ENCODE assay signal across 24 cellular contexts in the genomic region with DNA sequence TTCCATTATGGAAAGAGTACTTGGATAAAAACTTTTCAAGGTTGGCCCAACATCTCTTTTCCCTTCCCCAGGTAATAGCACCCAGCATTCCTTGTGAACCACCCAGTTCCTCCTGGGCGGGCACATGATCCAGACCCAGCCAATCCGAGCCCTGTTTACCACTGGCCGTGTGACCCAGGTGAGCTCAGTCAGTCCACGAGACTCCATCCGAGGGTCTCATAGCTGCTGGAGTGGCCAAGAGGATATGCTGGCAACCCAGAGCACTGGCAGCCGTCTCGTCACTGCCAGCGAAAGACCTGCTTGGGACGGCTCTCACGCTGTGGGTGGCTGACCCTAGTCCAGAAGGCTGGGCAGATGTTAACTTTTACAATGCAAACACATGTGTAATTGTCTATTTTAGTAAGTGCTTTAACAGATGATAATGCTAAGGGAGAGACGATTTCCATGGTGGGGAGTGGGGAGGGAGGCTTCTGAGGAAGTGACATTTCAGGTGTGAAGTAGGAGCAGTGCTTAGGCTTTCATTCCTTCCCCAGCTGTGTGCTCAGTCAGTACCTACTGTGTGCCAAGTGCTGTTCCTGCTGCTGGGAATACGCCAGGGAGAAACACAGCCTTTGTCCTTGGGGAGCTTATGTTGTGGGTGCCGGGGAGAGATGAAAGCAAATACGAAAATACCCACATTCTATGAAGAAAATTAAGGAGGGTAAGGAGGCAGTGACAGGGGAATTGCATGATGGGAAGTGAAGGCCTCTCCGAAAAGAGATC. TPM values are rescaled to one million over a fixed set of nuclear protein-coding genes. Genes with fewer than 3 reads are reported as not detected.
DNase-seq lines count a peak whose midpoint lies in the region; ATAC-seq and TF ChIP-seq lines count a peak whose summit lies in the region.
"Had no signal": no experiment of that assay in that cellular context is flagged by ENCODE, and none has a peak within 500 bp of the region (broad histone marks: within the 10 kb centered on the region; RNA-seq: fewer than 3 reads in every experiment).

No MANE protein-coding gene starts in this region.

- H3K4me1 ChIP-seq in CD4-positive, CD25-positive, alpha-beta regulatory T cell (ENCODE audit: control insufficient read depth, insufficient read depth, low read length, poor library complexity, severe bottlenecking), result peaks cover 7% of the 10 kb centered on the region
- H3K4me1 ChIP-seq in H9 (ENCODE audit: insufficient read depth, low read length), result no peaks in the 10 kb centered on the region
- peaks cover 9% of the 10 kb centered on the region for H3K4me1 ChIP-seq in lower lobe of right lung

- peak overlapping the region in 2 of 3 donors; percentile 17 to 34 for H3K27ac Mint-ChIP-seq in CD4-positive, CD25-positive, alpha-beta regulatory T cell
- peak overlapping the region; percentile 53 to 94 (median 94); a peak in 6 of 7 replicates for H3K27ac Mint-ChIP-seq in H9
- H3K27ac Mint-ChIP-seq in activated naive CD8-positive, alpha-beta T cell treated with anti-CD3 and anti-CD28 coated beads, Interleukin-2, amount 10 ng/mL, durations not matched to agents 7 days and 5 days, result peak overlapping the region; percentile 7
- peak overlapping the region; percentile 10 to 22 for H3K27ac Mint-ChIP-seq in natural killer cell treated with Interleukin-12 subunit alpha and Interleukin-12 subunit beta and Interleukin-15 and Interleukin-18, amount 100 ng/mL, for 72 hours
- H3K27ac Mint-ChIP-seq: dendritic cell treated with granulocyte-macrophage colony-stimulating factor and Interleukin-4, amounts not matched to agents 40 ng/mL and 50 ng/mL, for 4 days; T-cell had no signal

- no peak overlapping the region for H3K14ac ChIP-seq in H9 (ENCODE audit: insufficient read depth, low read length)

- no peak overlapping the region for H4K91ac ChIP-seq in H9 (ENCODE audit: insufficient read length, low read depth, low read length)

- H3K4me2 ChIP-seq in H9 (ENCODE audit: insufficient read depth, insufficient read length, low read length), result no peak overlapping the region

- H4K5ac ChIP-seq in H9 (ENCODE audit: insufficient read length, low read depth, low read length), result no peak overlapping the region

- POLR2A ChIA-PET in activated naive CD8-positive, alpha-beta T cell treated with anti-CD3 and anti-CD28 coated beads, Interleukin-2, amount 10 ng/mL, durations not matched to agents 7 days and 5 days (lab: Charles Lee), result no interaction called here

- H3K56ac ChIP-seq in H9 (ENCODE audit: insufficient read length, low read depth, low read length), result no peak overlapping the region

- peaks cover 3% of the 10 kb centered on the region for H4K20me1 ChIP-seq in H9 (ENCODE audit: control insufficient read depth, insufficient read depth, insufficient read length)

- peaks cover 9 to 14% (median 13%) of the 10 kb centered on the region in 4 donors for H3K4me1 Mint-ChIP-seq in CD4-positive, CD25-positive, alpha-beta regulatory T cell
- peaks cover 14 to 33% of the 10 kb centered on the region in 2 experiments for H3K4me1 Mint-ChIP-seq in H9
- peaks cover 8% of the 10 kb centered on the region for H3K4me1 Mint-ChIP-seq in activated naive CD8-positive, alpha-beta T cell treated with anti-CD3 and anti-CD28 coated beads, Interleukin-2, amount 10 ng/mL, durations not matched to agents 7 days and 5 days
- H3K4me1 Mint-ChIP-seq in natural killer cell treated with Interleukin-12 subunit alpha and Interleukin-12 subunit beta and Interleukin-15 and Interleukin-18, amount 100 ng/mL, for 72 hours (ENCODE audit: low read depth in 2 of 2), result peaks cover 22 to 26% of the 10 kb centered on the region in 2 donors

- intact Hi-C loops in lower lobe of right lung (cut with DNase I), result no loop called here

- no peak overlapping the region for H2BK120ac ChIP-seq in H9 (ENCODE audit: low read depth, low read length, poor library complexity, severe bottlenecking)

- no peak overlapping the region for H2BK20ac ChIP-seq in H9 (ENCODE audit: low read depth, low read length, poor library complexity, severe bottlenecking)

- no peaks in the 10 kb centered on the region for H3K79me2 ChIP-seq in H9 (ENCODE audit: insufficient read depth, low read length)

- H2BK12ac ChIP-seq in H9 (ENCODE audit: insufficient read length, low read depth, low read length), result no peak overlapping the region

- H3K9me3 Mint-ChIP-seq in CD4-positive, CD25-positive, alpha-beta regulatory T cell, result no peaks in the 10 kb centered on the region
- H3K9me3 Mint-ChIP-seq in H9, result peaks cover 0 to 5% of the 10 kb centered on the region in 2 experiments; a peak in 1 of 5 replicates
- no peaks in the 10 kb centered on the region for H3K9me3 Mint-ChIP-seq in activated naive CD8-positive, alpha-beta T cell treated with anti-CD3 and anti-CD28 coated beads, Interleukin-2, amount 10 ng/mL, durations not matched to agents 7 days and 5 days
- peaks cover 6% of the 10 kb centered on the region for H3K9me3 Mint-ChIP-seq in natural killer cell treated with Interleukin-12 subunit alpha and Interleukin-12 subunit beta and Interleukin-15 and Interleukin-18, amount 100 ng/mL, for 72 hours
- H3K9me3 Mint-ChIP-seq: CD4-positive, alpha-beta memory T cell; dendritic cell treated with granulocyte-macrophage colony-stimulating factor and Interleukin-4, amounts not matched to agents 40 ng/mL and 50 ng/mL, for 4 days; T-cell had no signal

- no peaks in the 10 kb centered on the region for H3K27me3 Mint-ChIP-seq in CD4-positive, CD25-positive, alpha-beta regulatory T cell
- H3K27me3 Mint-ChIP-seq in H9 (ENCODE audit: low read depth), result no peaks in the 10 kb centered on the region
- H3K27me3 Mint-ChIP-seq in activated naive CD8-positive, alpha-beta T cell treated with anti-CD3 and anti-CD28 coated beads, Interleukin-2, amount 10 ng/mL, durations not matched to agents 7 days and 5 days, result no peaks in the 10 kb centered on the region
- no peaks in the 10 kb centered on the region for H3K27me3 Mint-ChIP-seq in natural killer cell treated with Interleukin-12 subunit alpha and Interleukin-12 subunit beta and Interleukin-15 and Interleukin-18, amount 100 ng/mL, for 72 hours
- H3K27me3 Mint-ChIP-seq: CD4-positive, alpha-beta memory T cell; dendritic cell treated with granulocyte-macrophage colony-stimulating factor and Interleukin-4, amounts not matched to agents 40 ng/mL and 50 ng/mL, for 4 days; T-cell had no signal

- H3K23ac ChIP-seq in H9 (ENCODE audit: insufficient read length, low read depth, low read length), result no peak overlapping the region

- H3K4me3 ChIP-seq in CD4-positive, CD25-positive, alpha-beta regulatory T cell (ENCODE audit: low read depth, low read length), result no peak overlapping the region
- H3K4me3 ChIP-seq in lower lobe of right lung, result no peak overlapping the region
- H3K4me3 ChIP-seq: cardiac muscle cell, lung, SJSA1, upper lobe of right lung had no signal

- H3K79me1 ChIP-seq in H9 (ENCODE audit: insufficient read depth, low read depth, low read length, poor library complexity, severe bottlenecking), result no peaks in the 10 kb centered on the region

- no peak overlapping the region for H2AFZ ChIP-seq in H9 (ENCODE audit: low read length)

- H3K9me3 ChIP-seq in CD4-positive, CD25-positive, alpha-beta regulatory T cell (ENCODE audit: control insufficient read depth in 2 of 2, low read length in 2 of 2), result no peaks in the 10 kb centered on the region
- H3K9me3 ChIP-seq in H9 (ENCODE audit: control insufficient read depth, low read depth, low read length) (no peaks in the 10 kb centered on the region), lower lobe of right lung (no peaks in the 10 kb centered on the region)
- H3K9me3 ChIP-seq: neutrophil, SJSA1, upper lobe of right lung had no signal

- H3K4me3 Mint-ChIP-seq in CD4-positive, CD25-positive, alpha-beta regulatory T cell, result no peak overlapping the region
- no peak overlapping the region for H3K4me3 Mint-ChIP-seq in H9
- H3K4me3 Mint-ChIP-seq in activated naive CD8-positive, alpha-beta T cell treated with anti-CD3 and anti-CD28 coated beads, Interleukin-2, amount 10 ng/mL, durations not matched to agents 7 days and 5 days, result no peak overlapping the region
- H3K4me3 Mint-ChIP-seq in natural killer cell treated with Interleukin-12 subunit alpha and Interleukin-12 subunit beta and Interleukin-15 and Interleukin-18, amount 100 ng/mL, for 72 hours, result no peak overlapping the region
- H3K4me3 Mint-ChIP-seq: CD4-positive, alpha-beta memory T cell; dendritic cell treated with granulocyte-macrophage colony-stimulating factor and Interleukin-4, amounts not matched to agents 40 ng/mL and 50 ng/mL, for 4 days; T-cell had no signal

- no peak for TF ChIP-seq CTCF in H9 (conservative IDR thresholded peaks at IDR 0.05)
- TF ChIP-seq CTCF in lower lobe of right lung (IDR thresholded peaks at IDR 0.05), result no peak

- H2AK5ac ChIP-seq in H9 (ENCODE audit: insufficient read length, low read length), result no peak overlapping the region

- H2BK5ac ChIP-seq in H9 (ENCODE audit: insufficient read length, low read length), result no peak overlapping the region

- DNase-seq in CD4-positive, CD25-positive, alpha-beta regulatory T cell, result no peak
- DNase-seq in H9, result no peak
- DNase-seq in activated naive CD8-positive, alpha-beta T cell treated with anti-CD3 and anti-CD28 coated beads, Interleukin-2, amount 10 ng/mL, durations not matched to agents 7 days and 5 days, result no peak
- no peak for DNase-seq in natural killer cell treated with Interleukin-12 subunit alpha and Interleukin-12 subunit beta and Interleukin-15 and Interleukin-18, amount 100 ng/mL, for 72 hours (ENCODE audit: low spot score)
- DNase-seq in lower lobe of right lung, result no peak
- no peak for DNase-seq in islet precursor cell
- no peak for DNase-seq in hypothalamus (lab: John Stamatoyannopoulos, UW)
- DNase-seq in DMS153 (lab: John Stamatoyannopoulos, UW), result no peak
- DNase-seq: activated CD4-positive, alpha-beta T cell treated with anti-CD3 and anti-CD28 coated beads for 48 hours; activated CD8-positive, alpha-beta memory T cell treated with anti-CD3 and anti-CD28 coated beads, Interleukin-2, amount 50 U/mL, for 4 hours; amygdala; CD4-positive, alpha-beta memory T cell; Karpas-422; NCI-H187; NCI-H2171 treated with DMSO at 0.1 percent for 48 hours; NCI-H526; stimulated activated CD8-positive, alpha-beta memory T cell treated with anti-CD3 and anti-CD28 coated beads, Interleukin-4, amount 100 ng/mL, for 48 hours; T-cell; upper lobe of right lung had no signal

- no CpG with 5 or more reads among the region's 15 CpGs for WGBS in H9 (ENCODE audit: extremely low coverage, insufficient read length, low lambda C conversion rate)

- H3K27me3 ChIP-seq in CD4-positive, CD25-positive, alpha-beta regulatory T cell (ENCODE audit: control insufficient read depth, insufficient read depth, low read length), result no peaks in the 10 kb centered on the region
- H3K27me3 ChIP-seq in H9 (ENCODE audit: insufficient read depth, low read length) (no peaks in the 10 kb centered on the region), lower lobe of right lung (ENCODE audit: low read depth) (no peaks in the 10 kb centered on the region)
- H3K27me3 ChIP-seq: cardiac muscle cell, neutrophil, SJSA1, upper lobe of right lung had no signal

- no peak overlapping the region for H3K18ac ChIP-seq in H9 (ENCODE audit: insufficient read length, low read depth, low read length)

- ATAC-seq in CD4-positive, CD25-positive, alpha-beta regulatory T cell (ENCODE audit: low read depth in 2 of 2), result no peak
- no peak for ATAC-seq in activated naive CD8-positive, alpha-beta T cell treated with anti-CD3 and anti-CD28 coated beads, Interleukin-2, amount 10 ng/mL, durations not matched to agents 7 days and 5 days (ENCODE audit: low read depth)
- ATAC-seq in natural killer cell treated with Interleukin-12 subunit alpha and Interleukin-12 subunit beta and Interleukin-15 and Interleukin-18, amount 100 ng/mL, for 72 hours, result no peak
- ATAC-seq in lower lobe of right lung, result no peak
- ATAC-seq: T-cell, upper lobe of right lung had no signal

- H3K27ac ChIP-seq in CD4-positive, CD25-positive, alpha-beta regulatory T cell (ENCODE audit: insufficient read depth, low read length, poor library complexity, severe bottlenecking), result no peak overlapping the region
- no peak overlapping the region for H3K27ac ChIP-seq in H9 (ENCODE audit: insufficient read length, low read depth, low read length)
- no peak overlapping the region for H3K27ac ChIP-seq in lower lobe of right lung
- H3K27ac ChIP-seq: neutrophil, SJSA1, upper lobe of right lung had no signal

- H4K8ac ChIP-seq in H9 (replicated peaks; ENCODE audit: insufficient read length, low read depth, low read length), result no peak overlapping the region

- H3K9ac ChIP-seq in H9 (ENCODE audit: extremely low read depth, insufficient read length, low read length), result no peak overlapping the region

- H3K23me2 ChIP-seq in H9 (ENCODE audit: insufficient read length, low read depth, low read length, poor library complexity, severe bottlenecking), result no peaks in the 10 kb centered on the region

- H3T11ph ChIP-seq in H9 (ENCODE audit: low read length), result no peak overlapping the region

- H3K36me3 ChIP-seq in CD4-positive, CD25-positive, alpha-beta regulatory T cell (ENCODE audit: control insufficient read depth, insufficient read depth, low read length), result peaks cover 43% of the 10 kb centered on the region
- peaks cover 50% of the 10 kb centered on the region for H3K36me3 ChIP-seq in lower lobe of right lung

- H3K36me3 Mint-ChIP-seq in CD4-positive, CD25-positive, alpha-beta regulatory T cell, result peaks cover 44% of the 10 kb centered on the region
- peaks cover 46 to 68% (median 54%) of the 10 kb centered on the region in 3 experiments for H3K36me3 Mint-ChIP-seq in H9 (ENCODE audit: insufficient read depth in 1 of 3, low read depth in 3 of 3)
- peaks cover 26% of the 10 kb centered on the region for H3K36me3 Mint-ChIP-seq in activated naive CD8-positive, alpha-beta T cell treated with anti-CD3 and anti-CD28 coated beads, Interleukin-2, amount 10 ng/mL, durations not matched to agents 7 days and 5 days
- peaks cover 32% of the 10 kb centered on the region for H3K36me3 Mint-ChIP-seq in natural killer cell treated with Interleukin-12 subunit alpha and Interleukin-12 subunit beta and Interleukin-15 and Interleukin-18, amount 100 ng/mL, for 72 hours

- no peak overlapping the region for H2BK15ac ChIP-seq in H9 (ENCODE audit: low read depth, low read length)

- H3K4ac ChIP-seq in H9 (ENCODE audit: low read depth, low read length), result no peak overlapping the region

RNA-seq across cellular contexts. Expression of a gene that starts 24.5 kb away (rescaled TPM):
- 150 TPM for total RNA-seq in CD4-positive, CD25-positive, alpha-beta regulatory T cell
- 100 to 1,000 TPM; 453 to 527 (median 478) TPM for polyA plus RNA-seq in CD4-positive, CD25-positive, alpha-beta regulatory T cell
- total RNA-seq in H9 (2021) (370 and 379 TPM in 2 replicates), lower lobe of right lung (187 TPM)
- 100 to 1,000 TPM; 209 to 230 TPM for total RNA-seq in activated naive CD8-positive, alpha-beta T cell treated with anti-CD3 and anti-CD28 coated beads, Interleukin-2, amount 10 ng/mL, durations not matched to agents 7 days and 5 days
- 100 to 1,000 TPM; 417 to 446 TPM for total RNA-seq in natural killer cell treated with Interleukin-12 subunit alpha and Interleukin-12 subunit beta and Interleukin-15 and Interleukin-18, amount 100 ng/mL, for 72 hours

RNA-seq across cellular contexts. Expression of a gene that starts 40.1 kb away (rescaled TPM):
- 5.8 TPM for total RNA-seq in CD4-positive, CD25-positive, alpha-beta regulatory T cell
- polyA plus RNA-seq in CD4-positive, CD25-positive, alpha-beta regulatory T cell, result 1 to 10 TPM in 1 of 4 donors, under 1 TPM in 2, not detected in 1; 0.37 to 1.2 (median 0.75) TPM
- 19.2 and 20.8 TPM in 2 replicates for total RNA-seq in H9 (2021)
- total RNA-seq in activated naive CD8-positive, alpha-beta T cell treated with anti-CD3 and anti-CD28 coated beads, Interleukin-2, amount 10 ng/mL, durations not matched to agents 7 days and 5 days, result 1 to 10 TPM in 1 of 2 experiments, under 1 TPM in 1; 0.94 to 1.4 TPM
- 1 to 10 TPM; 3.5 to 6.3 TPM for total RNA-seq in natural killer cell treated with Interleukin-12 subunit alpha and Interleukin-12 subunit beta and Interleukin-15 and Interleukin-18, amount 100 ng/mL, for 72 hours
- total RNA-seq in lower lobe of right lung, result 65.1 TPM

RNA-seq across cellular contexts. Expression of a gene that starts 45.4 kb away (rescaled TPM):
- 30.9 TPM for total RNA-seq in CD4-positive, CD25-positive, alpha-beta regulatory T cell
- polyA plus RNA-seq in CD4-positive, CD25-positive, alpha-beta regulatory T cell, result 10 to 100 TPM; 10.3 to 35.6 (median 23.0) TPM
- total RNA-seq in H9 (2021) (not detected in 2 replicates), lower lobe of right lung (0.47 TPM)
- total RNA-seq in activated naive CD8-positive, alpha-beta T cell treated with anti-CD3 and anti-CD28 coated beads, Interleukin-2, amount 10 ng/mL, durations not matched to agents 7 days and 5 days, result 1 to 10 TPM; 2.7 to 3.2 TPM
- total RNA-seq in natural killer cell treated with Interleukin-12 subunit alpha and Interleukin-12 subunit beta and Interleukin-15 and Interleukin-18, amount 100 ng/mL, for 72 hours, result 100 to 1,000 TPM; 126 to 462 TPM
- total RNA-seq: cardiac muscle cell had no signal
- polyA plus RNA-seq: cardiac muscle cell had no signal

Comparison
In these comparisons a context has a peak if more than half of its experiments do, and no peak if none do; other contexts are left out.
1. H3K27ac Mint-ChIP-seq: peak in every context shown above with its lines; median percentile 94 in H9; 26 in CD4-positive, CD25-positive, alpha-beta regulatory T cell; 16 in natural killer cell treated with Interleukin-12 subunit alpha and Interleukin-12 subunit beta and Interleukin-15 and Interleukin-18, amount 100 ng/mL, for 72 hours; 7 in activated naive CD8-positive, alpha-beta T cell treated with anti-CD3 and anti-CD28 coated beads, Interleukin-2, amount 10 ng/mL, durations not matched to agents 7 days and 5 days.